1 cellular context compared by ENCODE assay signal in genomic region chr12:110501378-110501721, GRCh38.
TF ChIP-seq lines count a peak whose summit lies in the region.

No MANE protein-coding gene starts in this region.

TF ChIP-seq in neural cell, 6 proteins besides CTCF, POLR2A, EP300 and RAD21 (continued from another document):
- no peak for TF ChIP-seq REST (IDR thresholded peaks at IDR 0.05; ENCODE audit: borderline replicate concordance)
TF ChIP-seq in neural cell: peak in this region for 0.
